Comparison of ENCODE assay signal across 1 cellular context in genomic region chr12:31749024-31749704, GRCh38.
TF ChIP-seq lines count a peak whose summit lies in the region.

No MANE protein-coding gene starts in this region.

TF ChIP-seq in HepG2, 621 proteins besides CTCF, POLR2A, EP300 and RAD21 (continued from another document and continues in another):
- TF ChIP-seq KIAA2018 (CRISPR knock-in tag; IDR thresholded peaks at IDR 0.05; ENCODE audit: borderline replicate concordance) (no peak), ZNF816 (CRISPR knock-in tag; IDR thresholded peaks at IDR 0.05; ENCODE audit: borderline replicate concordance) (no peak), ZNF549 (CRISPR knock-in tag; IDR thresholded peaks at IDR 0.05) (no peak; the same call in 1 of the 2 replicates), THAP9 (CRISPR knock-in tag; IDR thresholded peaks at IDR 0.05; ENCODE audit: borderline replicate concordance) (no peak), ZNF75D (CRISPR knock-in tag; IDR thresholded peaks at IDR 0.05; ENCODE audit: borderline replicate concordance) (no peak), FOXK1 (CRISPR knock-in tag; IDR thresholded peaks at IDR 0.05; ENCODE audit: borderline replicate concordance, low read depth) (peak; percentile 95), ZFP90 (CRISPR knock-in tag; IDR thresholded peaks at IDR 0.05; ENCODE audit: borderline replicate concordance) (peak; percentile 71; the same call in 1 of the 2 replicates), ZNF382 (CRISPR knock-in tag; IDR thresholded peaks at IDR 0.05; ENCODE audit: borderline replicate concordance) (no peak), ZNF24 (IDR thresholded peaks at IDR 0.05) (peak; percentile 64), AFF4 (CRISPR knock-in tag; IDR thresholded peaks at IDR 0.05) (no peak), XBP1 (CRISPR knock-in tag; IDR thresholded peaks at IDR 0.05) (peak; percentile 95; the same call in 1 of the 2 replicates), ZNF34 (CRISPR knock-in tag; IDR thresholded peaks at IDR 0.05; ENCODE audit: borderline replicate concordance) (0 out of 2 replicates have a peak, but pooled peaks have one; percentile 50), KLF16 (CRISPR knock-in tag; IDR thresholded peaks at IDR 0.05) (peak in 1 of 2 experiments; percentile 88; a peak in 2 of 4 replicates), TCF7L2 (IDR thresholded peaks at IDR 0.05; ENCODE audit: low read depth, low read length) (peak; percentile 61; the same call in 1 of the 2 replicates), CREB3 (CRISPR knock-in tag; IDR thresholded peaks at IDR 0.05) (no peak), PHF5A (CRISPR knock-in tag; IDR thresholded peaks at IDR 0.05; ENCODE audit: low read depth, unreplicated experiment) (no peak), REXO4 (CRISPR knock-in tag; IDR thresholded peaks at IDR 0.05; ENCODE audit: borderline replicate concordance) (no peak), SNAPC4 (CRISPR knock-in tag; IDR thresholded peaks at IDR 0.05) (peak; percentile 21; the same call in 1 of the 2 replicates), MAF1 (CRISPR knock-in tag; IDR thresholded peaks at IDR 0.05; ENCODE audit: borderline replicate concordance) (peak; percentile 22; the same call in 1 of the 2 replicates), ZNF510 (CRISPR knock-in tag; IDR thresholded peaks at IDR 0.05; ENCODE audit: low read depth) (no peak), SIX4 (CRISPR knock-in tag; IDR thresholded peaks at IDR 0.05) (peak; percentile 100), ZNF556 (CRISPR knock-in tag; IDR thresholded peaks at IDR 0.05; ENCODE audit: borderline replicate concordance) (peak; percentile 94; the same call in 1 of the 2 replicates), NCOA2 (CRISPR knock-in tag; IDR thresholded peaks at IDR 0.05) (peak; percentile 97), HOMEZ (CRISPR knock-in tag; IDR thresholded peaks at IDR 0.05; ENCODE audit: low read depth) (peak; percentile 96), AKAP8 (CRISPR knock-in tag; IDR thresholded peaks at IDR 0.05) (no peak), ZNF17 (CRISPR knock-in tag; IDR thresholded peaks at IDR 0.05) (no peak), EZH2 (conservative IDR thresholded peaks at IDR 0.05; ENCODE audit: low read depth, low read length) (no peak), SATB2 (CRISPR knock-in tag; IDR thresholded peaks at IDR 0.05) (no peak), PHF21A (CRISPR knock-in tag; IDR thresholded peaks at IDR 0.05) (peak; percentile 94), SP2 (CRISPR knock-in tag; IDR thresholded peaks at IDR 0.05) (no peak), TCF12 (IDR thresholded peaks at IDR 0.05) (no peak), TCF12 (CRISPR knock-in tag; IDR thresholded peaks at IDR 0.05) (peak; percentile 94), TMF1 (CRISPR knock-in tag; IDR thresholded peaks at IDR 0.05; ENCODE audit: low read depth) (no peak), ZBTB8A (CRISPR knock-in tag; IDR thresholded peaks at IDR 0.05; ENCODE audit: borderline replicate concordance, low read depth) (no peak), HOXA5 (CRISPR knock-in tag; IDR thresholded peaks at IDR 0.05) (no peak)
